15 cellular contexts compared by ENCODE assay signal in genomic region chr7:101823086-101823485, GRCh38. TPM values are rescaled to one million over a fixed set of nuclear protein-coding genes. Genes with fewer than 3 reads are reported as not detected.
DNase-seq lines count a peak whose midpoint lies in the region; ATAC-seq, FAIRE-seq and TF ChIP-seq lines count a peak whose summit lies in the region.
"Had no signal": no experiment of that assay in that cellular context is flagged by ENCODE, and none has a peak within 500 bp of the region (broad histone marks: within the 10 kb centered on the region; RNA-seq: fewer than 3 reads in every experiment).

No MANE protein-coding gene starts in this region.

- H3K27me3 ChIP-seq in SJCRH30 (no peaks in the 10 kb centered on the region), hepatocyte (no peaks in the 10 kb centered on the region)

- no peaks in the 10 kb centered on the region for H3K9me2 ChIP-seq in hepatocyte (replicated peaks; ENCODE audit: insufficient read depth)

- 0 out of 2 replicates have a peak, but pooled peaks cover 8% of the 10 kb centered on the region for H3K36me3 ChIP-seq in SJCRH30
- H3K36me3 ChIP-seq in hepatocyte (replicated peaks; ENCODE audit: insufficient read depth, low read depth): no peaks in the 10 kb centered on the region

- peaks cover 100% of the 10 kb centered on the region for H3K79me2 ChIP-seq in hepatocyte

- WGBS in hepatocyte (ENCODE audit: low lambda C conversion rate, missing lambda C conversion rate): 79% methylated on average over 10 of the region's 10 CpGs

- peaks cover 91% of the 10 kb centered on the region for H4K20me1 ChIP-seq in hepatocyte (ENCODE audit: insufficient read depth, poor library complexity, severe bottlenecking)

- H3K4me3 ChIP-seq in SJCRH30 (no peak overlapping the region), hepatocyte (no peak overlapping the region)
- H3K4me3 ChIP-seq: GM12878, PC-9 had no signal

- H3K27ac ChIP-seq in SJCRH30: no peak overlapping the region
- peak overlapping the region; percentile 67 for H3K27ac ChIP-seq in hepatocyte
- H3K27ac ChIP-seq: PC-9 had no signal

- no peak overlapping the region for H2AFZ ChIP-seq in hepatocyte
- H2AFZ ChIP-seq: PC-9 had no signal

- DNase-seq in CD1c-positive myeloid dendritic cell (ENCODE audit: extremely low spot score) (peak; percentile 60), SJCRH30 (peak; percentile 67 to 88), hepatocyte (ENCODE audit: low spot score) (no peak), renal cortical epithelial cell (ENCODE audit: low read depth) (peak; percentile 35), GM19239 (ENCODE audit: insufficient read length, low spot score) (no peak), SIG-M5 (lab: John Stamatoyannopoulos, UW) (no peak), globus pallidus (ENCODE audit: low spot score) (no peak)
- DNase-seq: activated effector memory CD4-positive, alpha-beta T cell treated with Interleukin-2 at 50 U/mL for 16 hours; AML-193; DMS53; effector CD4-positive, alpha-beta T cell; glutamatergic neuron; PC-9 had no signal

- no peak for FAIRE-seq in GM19239 (lab: Jason Lieb, UNC)
- FAIRE-seq: GM12878 had no signal

- peak overlapping the region; percentile 58 for H3K4me2 ChIP-seq in hepatocyte
- H3K4me2 ChIP-seq: PC-9 had no signal

- no peak for TF ChIP-seq CTCF in hepatocyte (IDR thresholded peaks at IDR 0.05; ENCODE audit: poor library complexity)

- H3K9me3 ChIP-seq in SJCRH30 (replicated peaks) (peaks cover 3% of the 10 kb centered on the region; the same call in 1 of the 2 replicates), hepatocyte (ENCODE audit: low read depth) (no peaks in the 10 kb centered on the region)

- ATAC-seq in HG02588 (IDR thresholded peaks at IDR 0.05; ENCODE audit: unreplicated experiment): no peak
- ATAC-seq: GM12878 had no signal

- peaks cover 8% of the 10 kb centered on the region for H3K4me1 ChIP-seq in SJCRH30
- peaks cover 52% of the 10 kb centered on the region for H3K4me1 ChIP-seq in hepatocyte (ENCODE audit: insufficient read depth)

RNA-seq across cellular contexts. Expression of gene CUX1, which starts 5.7 kb away (rescaled TPM):
- total RNA-seq in SJCRH30 (2014; rRNA removed; shearing (Covaris generic)): 24.2 and 29.1 TPM in 2 replicates
- total RNA-seq in hepatocyte (60.1 and 64.3 TPM in 2 replicates), renal cortical epithelial cell (38.2 and 139 TPM in 2 replicates)
- polyA plus RNA-seq in hepatocyte: 76.8 and 92.5 TPM in 2 replicates

Comparison
In these comparisons a context has a peak if more than half of its experiments do, and no peak if none do; other contexts are left out.
1. DNase-seq: peak in CD1c-positive myeloid dendritic cell (single experiment), SJCRH30 (2 of 2) and renal cortical epithelial cell (single experiment); none in hepatocyte (single experiment), GM19239 (single experiment), SIG-M5 (single experiment) and globus pallidus (single experiment).